Comparison of ENCODE assay signal across 24 cellular contexts in genomic region chr5:103522586-103522985, GRCh38. TPM values are rescaled to one million over a fixed set of nuclear protein-coding genes. Genes with fewer than 3 reads are reported as not detected.
DNase-seq lines count a peak whose midpoint lies in the region; ATAC-seq and TF ChIP-seq lines count a peak whose summit lies in the region.
"Had no signal": no experiment of that assay in that cellular context is flagged by ENCODE, and none has a peak within 500 bp of the region (broad histone marks: within the 10 kb centered on the region; RNA-seq: fewer than 3 reads in every experiment).

No MANE protein-coding gene starts in this region.

- no peak for TF ChIP-seq CTCF in heart right ventricle (IDR thresholded peaks at IDR 0.05)
- TF ChIP-seq CTCF in upper lobe of right lung (IDR thresholded peaks at IDR 0.05), result no peak

- intact Hi-C loops in left cardiac atrium (cut with DNase I) (no loop called here), heart right ventricle (cut with DNase I) (no loop called here), upper lobe of right lung (cut with DNase I) (no loop called here)

- H3K4me3 ChIP-seq in heart right ventricle (no peak overlapping the region), mesodermal cell (ENCODE audit: extremely low read depth, insufficient read depth, low read length, poor library complexity, severe bottlenecking) (no peak overlapping the region), upper lobe of right lung (no peak overlapping the region)
- H3K4me3 ChIP-seq: gastroesophageal sphincter, tibial artery had no signal

- H3K9me3 ChIP-seq in heart right ventricle, result no peaks in the 10 kb centered on the region
- H3K9me3 ChIP-seq in mesodermal cell (ENCODE audit: control insufficient read depth, low read length), result no peaks in the 10 kb centered on the region
- H3K9me3 ChIP-seq in upper lobe of right lung, result no peaks in the 10 kb centered on the region
- H3K9me3 ChIP-seq: gastroesophageal sphincter, tibial artery had no signal

- WGBS in heart right ventricle, 2 donors, result 44 to 61% methylated on average over 5 of the region's 5 CpGs
- 92 to 96% methylated on average over 5 of the region's 5 CpGs for WGBS in mesodermal cell (ENCODE audit: insufficient coverage in 2 of 2), 2 experiments

- H3K4me1 ChIP-seq in heart right ventricle (peaks cover 0 to 11% (median 0%) of the 10 kb centered on the region in 9 donors), mesodermal cell (ENCODE audit: control insufficient read depth, insufficient read depth, low read length, poor library complexity, severe bottlenecking) (no peaks in the 10 kb centered on the region), upper lobe of right lung (peaks cover 3% of the 10 kb centered on the region)
- H3K4me1 ChIP-seq: gastroesophageal sphincter, tibial artery had no signal

- no peaks in the 10 kb centered on the region for H3K27me3 ChIP-seq in heart right ventricle
- H3K27me3 ChIP-seq in upper lobe of right lung, result no peaks in the 10 kb centered on the region
- H3K27me3 ChIP-seq: gastroesophageal sphincter, tibial artery had no signal

- no peaks in the 10 kb centered on the region for H3K36me3 ChIP-seq in heart right ventricle
- H3K36me3 ChIP-seq in mesodermal cell (ENCODE audit: control insufficient read depth, insufficient read depth, low read length), result no peaks in the 10 kb centered on the region
- H3K36me3 ChIP-seq in upper lobe of right lung, result no peaks in the 10 kb centered on the region
- H3K36me3 ChIP-seq: gastroesophageal sphincter, tibial artery had no signal

- ATAC-seq in left cardiac atrium (peak; percentile 57 to 59), heart right ventricle (no peak), upper lobe of right lung (peak; percentile 62), GM21390 (IDR thresholded peaks at IDR 0.05; ENCODE audit: unreplicated experiment) (no peak)
- ATAC-seq: activated CD8-positive, alpha-beta memory T cell treated with anti-CD3 and anti-CD28 coated beads, Interleukin-2, amount 10 ng/mL, durations not matched to agents 7 days and 5 days; activated naive CD4-positive, alpha-beta T cell treated with anti-CD3 and anti-CD28 coated beads, Interleukin-2, amount 50 U/mL, for 72 hours; gastroesophageal sphincter; natural killer cell treated with Interleukin-12 subunit alpha and Interleukin-12 subunit beta and Interleukin-15 and Interleukin-18, amount 100 ng/mL, for 72 hours had no signal

- H3K27ac ChIP-seq in heart right ventricle, result no peak overlapping the region
- peak overlapping the region; percentile 89 for H3K27ac ChIP-seq in epithelial cell of prostate
- peak overlapping the region; percentile 23 for H3K27ac ChIP-seq in mesodermal cell (ENCODE audit: low read depth, low read length, severe bottlenecking)
- no peak overlapping the region for H3K27ac ChIP-seq in upper lobe of right lung
- H3K27ac ChIP-seq: gastroesophageal sphincter, tibial artery had no signal

- DNase-seq in left cardiac atrium (no peak), heart right ventricle (no peak), epithelial cell of prostate (ENCODE audit: low read depth, low spot score) (no peak), upper lobe of right lung (no peak), pons (ENCODE audit: low spot score) (no peak)
- no peak for DNase-seq in stimulated activated naive CD4-positive, alpha-beta T cell treated with Interleukin-2 at 50 U/mL for 16 hours (lab: John Stamatoyannopoulos, UW)
- DNase-seq: 8988T; activated CD4-positive, alpha-beta T cell treated with anti-CD3 and anti-CD28 coated beads, Interleukin-2, amount 10 ng/mL, durations not matched to agents 24 days and 14 days; activated CD8-positive, alpha-beta memory T cell treated with anti-CD3 and anti-CD28 coated beads, Interleukin-2, amount 10 ng/mL, durations not matched to agents 7 days and 5 days; cerebellar nuclear complex; COR-L47; effector CD4-positive, alpha-beta T cell; erythroblast; H7; IMR-90; NCI-H510A; stimulated activated CD4-positive, alpha-beta T cell treated with anti-CD3 and anti-CD28 coated beads, Interleukin-4, amount 100 ng/mL, for 4 hours; T-helper 2 cell; tibial artery had no signal

RNA-seq across cellular contexts. Expression of gene NUDT12, which starts 40.0 kb away (rescaled TPM):
- 10 to 100 TPM in 1 of 2 donors, 1 to 10 TPM in 1; 9.2 to 11.1 TPM for total RNA-seq in left cardiac atrium
- total RNA-seq in heart right ventricle, result 10 to 100 TPM in 9 of 10 donors, 1 to 10 TPM in 1; 9.8 to 17.0 (median 12.4) TPM
- 10 to 100 TPM in 1 of 2 donors, 1 to 10 TPM in 1; 4.4 to 14.3 TPM for polyA plus RNA-seq in heart right ventricle
- 7.3 TPM for polyA plus RNA-seq in mesodermal cell (2013, experiment 1 of 2)
- 9.3 TPM for polyA plus RNA-seq in mesodermal cell (2013, experiment 2 of 2)
- 10.5 TPM for total RNA-seq in upper lobe of right lung

Comparison
In these comparisons a context has a peak if more than half of its experiments do, and no peak if none do; other contexts are left out.
1. ATAC-seq: peak in left cardiac atrium (2 of 2) and upper lobe of right lung (single experiment); none in heart right ventricle (0 of 8) and GM21390 (single experiment).
2. H3K27ac ChIP-seq: peak in epithelial cell of prostate (single experiment) and mesodermal cell (single experiment); none in heart right ventricle (0 of 10) and upper lobe of right lung (single experiment).